ENCODE assay signal across 1 cellular context in the genomic region with DNA sequence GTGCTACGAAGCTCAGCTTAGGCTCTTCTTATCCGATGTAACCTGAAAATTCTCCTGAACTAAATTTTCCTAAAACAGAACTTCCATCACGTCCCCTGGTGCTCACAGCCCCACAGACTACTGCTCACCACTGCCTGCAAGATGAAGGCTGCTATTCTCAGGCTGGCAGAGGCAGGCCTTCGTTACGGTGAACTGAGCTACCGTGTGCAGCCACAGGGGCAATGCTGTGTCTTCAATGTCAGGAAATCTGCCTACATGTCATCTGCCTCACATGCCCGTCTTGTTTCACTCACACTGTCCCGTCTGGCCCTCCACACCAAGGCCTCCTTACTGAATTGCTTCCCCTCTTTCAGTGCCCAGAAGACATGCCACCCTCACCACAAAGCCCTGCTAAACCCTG.
TF ChIP-seq lines count a peak whose summit lies in the region.

No MANE protein-coding gene starts in this region.

TF ChIP-seq in GM23338, 12 proteins besides CTCF, POLR2A, EP300 and RAD21:
- TF ChIP-seq JUNB (IDR thresholded peaks at IDR 0.05; ENCODE audit: unreplicated experiment): no peak
